Comparison of ENCODE assay signal across 22 cellular contexts in genomic region chr1:67415041-67415440, GRCh38.
"Had no signal": no experiment of that assay in that cellular context is flagged by ENCODE, and none has a peak within 500 bp of the region (broad histone marks: within the 10 kb centered on the region; RNA-seq: fewer than 3 reads in every experiment).

No MANE protein-coding gene starts in this region.

- ATAC-seq: body of pancreas; naive thymus-derived CD4-positive, alpha-beta T cell; stimulated activated naive CD8-positive, alpha-beta T cell treated with anti-CD3 and anti-CD28 coated beads, Interleukin-15, Interleukin-2, amounts not matched to agents 100 U/mL and 50 U/mL, for 24 hours had no signal

- H3K27ac ChIP-seq: body of pancreas, hepatocyte, left lung, spleen, upper lobe of right lung had no signal

- H3K9me3 Mint-ChIP-seq: dendritic cell treated with granulocyte-macrophage colony-stimulating factor and Interleukin-4, amounts not matched to agents 40 ng/mL and 50 ng/mL, for 4 days; naive thymus-derived CD4-positive, alpha-beta T cell; T-helper 1 cell treated with Interleukin-12 subunit alpha and Interleukin-12 subunit beta and Interleukin-4 antibody, amounts not matched to agents 30 μg/mL and 1 μg/mL, for 36 hours had no signal

- H3K27me3 Mint-ChIP-seq: dendritic cell treated with granulocyte-macrophage colony-stimulating factor and Interleukin-4, amounts not matched to agents 40 ng/mL and 50 ng/mL, for 4 days; naive thymus-derived CD4-positive, alpha-beta T cell; progenitor cell of endocrine pancreas had no signal

- H3K4me3 Mint-ChIP-seq: dendritic cell treated with granulocyte-macrophage colony-stimulating factor and Interleukin-4, amounts not matched to agents 40 ng/mL and 50 ng/mL, for 4 days; T-helper 1 cell treated with Interleukin-12 subunit alpha and Interleukin-12 subunit beta and Interleukin-4 antibody, amounts not matched to agents 30 μg/mL and 1 μg/mL, for 36 hours had no signal

- H3K27me3 ChIP-seq: body of pancreas, hepatocyte, left lung, spleen, upper lobe of right lung had no signal

- H3K4me3 ChIP-seq: body of pancreas, hepatocyte, left lung, lung, spleen, upper lobe of right lung had no signal

- H2AFZ ChIP-seq: hepatocyte had no signal

- H3K4me1 ChIP-seq: body of pancreas had no signal

- DNase-seq: activated CD4-positive, alpha-beta T cell treated with anti-CD3 and anti-CD28 coated beads, Interleukin-2, amount 50 U/mL, for 1 hour; activated CD8-positive, alpha-beta memory T cell treated with anti-CD3 and anti-CD28 coated beads for 24 hours; activated CD8-positive, alpha-beta memory T cell treated with anti-CD3 and anti-CD28 coated beads, Interleukin-2, amount 50 U/mL, for 4 hours; activated gamma-delta T cell; anterior cingulate cortex; body of pancreas; effector CD4-positive, alpha-beta T cell; foreskin melanocyte; glutamatergic neuron; kidney glomerular epithelial cell; left lung; naive thymus-derived CD4-positive, alpha-beta T cell; retina; spleen; stimulated activated CD4-positive, alpha-beta T cell treated with anti-CD3 and anti-CD28 coated beads, Interleukin-4, amount 100 ng/mL, for 1 hour; stimulated activated naive CD8-positive, alpha-beta T cell treated with anti-CD3 and anti-CD28 coated beads, Interleukin-15, Interleukin-2, amounts not matched to agents 100 U/mL and 50 U/mL, for 24 hours; upper lobe of right lung had no signal

- H3K9me3 ChIP-seq: body of pancreas, left lung, spleen, upper lobe of right lung had no signal

- H3K27ac Mint-ChIP-seq: dendritic cell treated with granulocyte-macrophage colony-stimulating factor and Interleukin-4, amounts not matched to agents 40 ng/mL and 50 ng/mL, for 4 days had no signal

- H3K4me2 ChIP-seq: hepatocyte had no signal
